ENCODE assay signal across 8 cellular contexts in genomic region chrX:119427024-119427794, GRCh38. TPM values are rescaled to one million over a fixed set of nuclear protein-coding genes. Genes with fewer than 3 reads are reported as not detected.
DNase-seq lines count a peak whose midpoint lies in the region; ATAC-seq and TF ChIP-seq lines count a peak whose summit lies in the region.

No MANE protein-coding gene starts in this region.

- H3K79me2 ChIP-seq in ACC112 (ENCODE audit: control insufficient read depth, insufficient read depth, low read length, unreplicated experiment) (no peaks in the 10 kb centered on the region), neural progenitor cell (ENCODE audit: low read depth) (no peaks in the 10 kb centered on the region)

- TF ChIP-seq CTCF in neural progenitor cell (IDR thresholded peaks at IDR 0.05) = no peak

- H3K4me1 ChIP-seq in ACC112 (ENCODE audit: control insufficient read depth, insufficient read depth, low read length, unreplicated experiment) (peaks cover 23% of the 10 kb centered on the region), neural progenitor cell (peaks cover 10% of the 10 kb centered on the region)

- H3K4me1 Mint-ChIP-seq in neural progenitor cell = no peaks in the 10 kb centered on the region

- no peak overlapping the region for H3K4me3 Mint-ChIP-seq in neural progenitor cell

- H2AFZ ChIP-seq in ACC112 (ENCODE audit: low read length, unreplicated experiment) (no peak overlapping the region), neural progenitor cell (replicated peaks) (no peak overlapping the region)

- no peaks in the 10 kb centered on the region for H4K20me1 ChIP-seq in neural progenitor cell (ENCODE audit: low read depth)

- peaks cover 10% of the 10 kb centered on the region for H3K9me3 Mint-ChIP-seq in neural progenitor cell

- no peak overlapping the region for H3K27ac Mint-ChIP-seq in neural progenitor cell

- H3K4me3 ChIP-seq in ACC112 (ENCODE audit: low read depth, low read length) = no peak overlapping the region
- H3K4me3 ChIP-seq in neural progenitor cell = no peak overlapping the region

- H3K36me3 ChIP-seq in ACC112 (ENCODE audit: insufficient read depth, low read length) (no peaks in the 10 kb centered on the region), neural progenitor cell (no peaks in the 10 kb centered on the region)

- H3K27ac ChIP-seq in ACC112 (ENCODE audit: low read depth, low read length) (peak overlapping the region; percentile 56), neural progenitor cell (no peak overlapping the region)

- no peaks in the 10 kb centered on the region for H3K9me3 ChIP-seq in neural progenitor cell (ENCODE audit: low read depth)

- H3K27me3 Mint-ChIP-seq in neural progenitor cell (ENCODE audit: insufficient read depth, low read depth) = peaks cover 2% of the 10 kb centered on the region

- DNase-seq in amygdala (lab: John Stamatoyannopoulos, UW) (peak in 47 of 56 donors; percentile 0 to 66 (median 12)), neural progenitor cell (ENCODE audit: low spot score) (peak; percentile 58), dedifferentiated amniotic fluid mesenchymal stem cell (ENCODE audit: extremely low spot score) (no peak), retina (no peak), NCI-H226 (no peak)

- H3K9ac ChIP-seq in neural progenitor cell = no peak overlapping the region

- H3K4me2 ChIP-seq in neural progenitor cell = no peak overlapping the region

- H3K27me3 ChIP-seq in ACC112 (ENCODE audit: insufficient read depth, low read length) (no peaks in the 10 kb centered on the region), neural progenitor cell (no peaks in the 10 kb centered on the region)

- no peaks in the 10 kb centered on the region for H3K36me3 Mint-ChIP-seq in neural progenitor cell

- peaks cover 2% of the 10 kb centered on the region for H3F3A ChIP-seq in neural progenitor cell (ENCODE audit: low read depth)

- peak; percentile 91 for ATAC-seq in GM18868 (IDR thresholded peaks at IDR 0.05; ENCODE audit: unreplicated experiment)
- peak; percentile 78 for ATAC-seq in HG03108 (IDR thresholded peaks at IDR 0.05; ENCODE audit: unreplicated experiment)

RNA-seq across cellular contexts. Expression of gene SLC25A43, which starts 28.1 kb away (rescaled TPM):
- total RNA-seq in neural progenitor cell (ENCODE audit: low replicate concordance) = 2.3 and 5.4 TPM in 2 replicates

RNA-seq across cellular contexts. Expression of gene SLC25A5, which starts 41.0 kb away (rescaled TPM):
- 205 and 289 TPM in 2 replicates for total RNA-seq in neural progenitor cell (ENCODE audit: low replicate concordance)

Comparison
In these comparisons a context has a peak if more than half of its experiments do, and no peak if none do; other contexts are left out.
1. DNase-seq: peak in amygdala (47 of 56) and neural progenitor cell (single experiment); none in dedifferentiated amniotic fluid mesenchymal stem cell (single experiment), retina (single experiment) and NCI-H226 (single experiment).